In the genomic region with DNA sequence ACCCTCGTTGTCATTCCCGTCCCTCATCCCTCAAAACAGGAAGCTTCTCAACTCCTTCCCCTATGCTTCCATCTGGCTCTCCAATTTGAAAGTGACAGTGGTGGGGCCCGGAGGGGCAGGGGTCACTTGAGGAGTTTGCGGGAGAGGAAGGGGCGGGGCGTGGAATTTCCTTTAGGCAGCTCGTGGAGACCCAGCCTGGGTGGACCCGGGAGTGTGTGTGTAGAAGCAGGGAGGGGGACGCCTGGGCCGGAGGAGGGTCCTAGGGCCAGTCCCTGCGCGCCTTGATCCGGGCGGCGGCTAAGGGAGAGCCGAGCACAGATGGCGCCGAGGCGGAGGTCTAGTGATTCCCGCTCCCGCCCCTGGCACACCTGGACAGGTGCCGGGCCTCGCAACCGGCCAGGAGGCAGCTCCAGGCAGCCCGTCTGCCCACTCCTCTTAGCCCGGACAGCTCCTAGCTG, we compare ENCODE assay signal across 24 cellular contexts. TPM values are rescaled to one million over a fixed set of nuclear protein-coding genes. Genes with fewer than 3 reads are reported as not detected.
DNase-seq lines count a peak whose midpoint lies in the region; ATAC-seq and TF ChIP-seq lines count a peak whose summit lies in the region.
"Had no signal": no experiment of that assay in that cellular context is flagged by ENCODE, and none has a peak within 500 bp of the region (broad histone marks: within the 10 kb centered on the region; RNA-seq: fewer than 3 reads in every experiment).

No MANE protein-coding gene starts in this region.

- peaks cover 14% of the 10 kb centered on the region for H3K4me1 Mint-ChIP-seq in T-helper 17 cell

- no peak overlapping the region for H3K4me3 Mint-ChIP-seq in T-helper 17 cell

- intact Hi-C loops in spleen (cut with DNase I; ENCODE audit: low total_unique reads) = no loop called here

- H3K27me3 ChIP-seq in iPS-15b (ENCODE audit: control insufficient read depth, insufficient read depth, low read length) (peaks cover 100% of the 10 kb centered on the region), spleen (replicated peaks in 1 of 7) (peaks cover 27 to 100% (median 100%) of the 10 kb centered on the region in 7 donors), WERI-Rb-1 (ENCODE audit: insufficient read depth, low read depth, severe bottlenecking) (peaks cover 98% of the 10 kb centered on the region)

- peak; percentile 7 for DNase-seq in DMS53 (lab: John Stamatoyannopoulos, UW)
- DNase-seq in DMS53 treated with DMSO at 0.1 percent for 48 hours (lab: John Stamatoyannopoulos, UW; ENCODE audit: unreplicated experiment) = no peak
- no peak for DNase-seq in T-helper 17 cell
- peak; percentile 60 for DNase-seq in spleen
- no peak for DNase-seq in activated CD4-positive, alpha-beta T cell treated with anti-CD3 and anti-CD28 coated beads for 4 hours
- DNase-seq in NCI-H1417 (lab: John Stamatoyannopoulos, UW) = no peak
- no peak for DNase-seq in WERI-Rb-1
- DNase-seq: activated CD4-positive, alpha-beta T cell treated with anti-CD3 and anti-CD28 coated beads for 48 hours; head of caudate nucleus; NCI-H1436; NCI-H2081 treated with DMSO at 0.1 percent for 48 hours; NCI-H345; NCI-H748 treated with DMSO at 0.1 percent for 48 hours; stimulated activated naive CD4-positive, alpha-beta T cell treated with Interleukin-2 at 50 U/mL for 16 hours had no signal

- peaks cover 72% of the 10 kb centered on the region for H3K27me3 Mint-ChIP-seq in T-helper 17 cell

- no peak for TF ChIP-seq CTCF in spleen (IDR thresholded peaks at IDR 0.05 in 8 of 11, conservative IDR thresholded peaks at IDR 0.05 in 3 of 11)
- TF ChIP-seq CTCF in WERI-Rb-1 (IDR thresholded peaks at IDR 0.05; ENCODE audit: low read depth, low read length) = no peak

- H3K4me3 ChIP-seq in iPS-15b (ENCODE audit: low read depth, low read length) (peak overlapping the region; percentile 60), spleen (no peak overlapping the region), WERI-Rb-1 (ENCODE audit: low read depth, low read length) (no peak overlapping the region)
- H3K4me3 ChIP-seq: prostate gland had no signal

- H3K9me3 ChIP-seq in T-helper 17 cell (ENCODE audit: control insufficient read depth, low read length, poor library complexity, severe bottlenecking) (peaks cover 8% of the 10 kb centered on the region), iPS-15b (ENCODE audit: control insufficient read depth, insufficient read depth, low read length) (no peaks in the 10 kb centered on the region), spleen (peaks cover 0 to 18% (median 0%) of the 10 kb centered on the region in 8 donors), WERI-Rb-1 (ENCODE audit: severe bottlenecking) (peaks cover 4% of the 10 kb centered on the region)
- H3K9me3 ChIP-seq: neutrophil, prostate gland, sigmoid colon had no signal

- H3K27ac ChIP-seq in spleen (no peak overlapping the region), WERI-Rb-1 (no peak overlapping the region)
- H3K27ac ChIP-seq: 22Rv1, neutrophil, prostate gland, sigmoid colon had no signal

- H3K4me1 ChIP-seq in iPS-15b (ENCODE audit: control insufficient read depth, insufficient read depth, low read length) (peaks cover 29% of the 10 kb centered on the region), spleen (peaks cover 42 to 59% (median 45%) of the 10 kb centered on the region in 6 donors)
- H3K4me1 ChIP-seq: prostate gland had no signal

- peaks cover 2% of the 10 kb centered on the region for H3K36me3 Mint-ChIP-seq in T-helper 17 cell (ENCODE audit: low read depth)

- no peak overlapping the region for H3K9ac ChIP-seq in iPS-15b (ENCODE audit: low read depth, low read length)

- H3K36me3 ChIP-seq in iPS-15b (ENCODE audit: control insufficient read depth, insufficient read depth, low read length) (no peaks in the 10 kb centered on the region), spleen (no peaks in the 10 kb centered on the region), WERI-Rb-1 (no peaks in the 10 kb centered on the region)
- H3K36me3 ChIP-seq: neutrophil, prostate gland, sigmoid colon had no signal

- WGBS in spleen, 5 donors = 8 to 15% (median 9%) methylated on average over 16 to 26 of the region's 26 CpGs

- peak overlapping the region; percentile 1 for H3K27ac Mint-ChIP-seq in T-helper 17 cell
- H3K27ac Mint-ChIP-seq: CD14-positive monocyte had no signal

- no peak for TF ChIP-seq POLR2A in spleen (IDR thresholded peaks at IDR 0.05)

- no peak for ATAC-seq in T-helper 17 cell

RNA-seq across cellular contexts. Expression of gene PAX6, which starts 7.8 kb away (rescaled TPM):
- not detected for total RNA-seq in T-helper 17 cell
- total RNA-seq in spleen = not detected
- polyA plus RNA-seq in spleen = under 1 TPM in 2 of 3 donors, not detected in 1; 0.02 to 0.05 TPM
- total RNA-seq: HT-29; lung microvascular endothelial cell; sigmoid colon; T-helper 1 cell treated with Interleukin-12 subunit alpha and Interleukin-12 subunit beta and Interleukin-4 antibody, amounts not matched to agents 30 ng/mL and 1 ng/mL, for 36 hours; urinary bladder had no signal
- polyA plus RNA-seq: CD14-positive monocyte, urinary bladder had no signal

Comparison
In these comparisons a context has a peak if more than half of its experiments do, and no peak if none do; other contexts are left out.
1. DNase-seq: peak in DMS53 (single experiment) and spleen (single experiment); none in DMS53 treated with DMSO at 0.1 percent for 48 hours (single experiment), T-helper 17 cell (0 of 3), activated CD4-positive, alpha-beta T cell treated with anti-CD3 and anti-CD28 coated beads for 4 hours (0 of 2), NCI-H1417 (0 of 3) and WERI-Rb-1 (single experiment).